27 cellular contexts compared by ENCODE assay signal in the genomic region with DNA sequence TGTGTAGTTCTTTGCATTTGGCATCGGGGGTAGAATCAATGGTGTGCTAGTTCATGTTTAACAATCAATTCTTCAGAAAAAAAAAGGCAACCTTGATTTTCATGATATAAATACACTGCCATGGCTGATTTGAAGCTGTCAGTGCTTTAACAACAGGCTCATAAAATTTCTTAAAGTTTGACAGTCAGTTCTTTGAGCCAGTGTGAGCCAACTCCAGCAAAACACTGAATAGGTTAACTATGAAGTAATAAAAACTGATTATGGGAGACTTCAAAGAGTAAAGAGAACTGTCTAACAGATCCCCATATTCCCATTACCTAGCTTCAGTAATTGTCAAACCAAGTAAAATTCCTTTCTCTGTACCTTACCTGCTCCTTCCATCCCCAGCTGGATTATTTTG.
"Had no signal": no experiment of that assay in that cellular context is flagged by ENCODE, and none has a peak within 500 bp of the region (broad histone marks: within the 10 kb centered on the region; RNA-seq: fewer than 3 reads in every experiment).

No MANE protein-coding gene starts in this region.

- H3K27ac ChIP-seq: brain microvascular endothelial cell, cardiac muscle cell, KMS-11 had no signal

- FAIRE-seq: astrocyte had no signal

- H3K36me3 Mint-ChIP-seq: activated naive CD4-positive, alpha-beta T cell treated with anti-CD3 and anti-CD28 coated beads, Interleukin-2, amount 50 U/mL, for 72 hours; WTC11 had no signal

- H3K27me3 ChIP-seq: brain microvascular endothelial cell, cardiac muscle cell, MG63 had no signal

- H3K36me3 ChIP-seq: brain microvascular endothelial cell, cardiac muscle cell, MG63 had no signal

- H3K4me3 Mint-ChIP-seq: activated CD8-positive, alpha-beta T cell treated with anti-CD3 and anti-CD28 coated beads, Interleukin-2, amount 10 ng/mL, durations not matched to agents 7 days and 5 days; activated T-cell treated with anti-CD3 and anti-CD28 coated beads, Interleukin-2, amount 50 U/mL, for 24 hours; activated T-helper 1 cell treated with anti-CD3 and anti-CD28 coated beads, Interleukin-12 subunit alpha, Interleukin-12 subunit beta, Interleukin-2, Interleukin-4 antibody, amounts not matched to agents 30 ng/mL and 10 ng/mL and 1 ng/mL, durations not matched to agents 14 hours and 24 hours and 36 hours; T-helper 1 cell treated with Interleukin-12 subunit alpha and Interleukin-12 subunit beta and Interleukin-4 antibody, amounts not matched to agents 30 μg/mL and 1 μg/mL, for 36 hours; WTC11 had no signal

- H3K27ac Mint-ChIP-seq: activated CD8-positive, alpha-beta T cell treated with anti-CD3 and anti-CD28 coated beads, Interleukin-2, amount 10 ng/mL, durations not matched to agents 7 days and 5 days; activated naive CD4-positive, alpha-beta T cell treated with anti-CD3 and anti-CD28 coated beads, Interleukin-2, amount 50 U/mL, for 72 hours; activated T-cell treated with anti-CD3 and anti-CD28 coated beads, Interleukin-2, amount 50 U/mL, for 24 hours; activated T-helper 1 cell treated with anti-CD3 and anti-CD28 coated beads, Interleukin-12 subunit alpha, Interleukin-12 subunit beta, Interleukin-2, Interleukin-4 antibody, amounts not matched to agents 30 ng/mL and 10 ng/mL and 1 ng/mL, durations not matched to agents 14 hours and 24 hours and 36 hours; T-helper 1 cell treated with Interleukin-12 subunit alpha and Interleukin-12 subunit beta and Interleukin-4 antibody, amounts not matched to agents 30 μg/mL and 1 μg/mL, for 36 hours; WTC11 had no signal

- ATAC-seq: activated CD8-positive, alpha-beta T cell treated with anti-CD3 and anti-CD28 coated beads, Interleukin-2, amount 10 ng/mL, durations not matched to agents 7 days and 5 days; activated naive CD4-positive, alpha-beta T cell treated with anti-CD3 and anti-CD28 coated beads, Interleukin-2, amount 50 U/mL, for 72 hours; PC-3; WTC11 had no signal

- H3K9me3 ChIP-seq: MG63 had no signal

- H3K9me3 Mint-ChIP-seq: activated naive CD4-positive, alpha-beta T cell treated with anti-CD3 and anti-CD28 coated beads, Interleukin-2, amount 50 U/mL, for 72 hours; activated T-helper 1 cell treated with anti-CD3 and anti-CD28 coated beads, Interleukin-12 subunit alpha, Interleukin-12 subunit beta, Interleukin-2, Interleukin-4 antibody, amounts not matched to agents 30 ng/mL and 10 ng/mL and 1 ng/mL, durations not matched to agents 14 hours and 24 hours and 36 hours; T-helper 1 cell treated with Interleukin-12 subunit alpha and Interleukin-12 subunit beta and Interleukin-4 antibody, amounts not matched to agents 30 μg/mL and 1 μg/mL, for 36 hours had no signal

- H3K4me3 ChIP-seq: cardiac muscle cell, MG63 had no signal

- H3K9ac ChIP-seq: KMS-11 had no signal

- H3K27me3 Mint-ChIP-seq: activated T-cell treated with anti-CD3 and anti-CD28 coated beads, Interleukin-2, amount 50 U/mL, for 24 hours had no signal

- H3K4me1 Mint-ChIP-seq: WTC11 had no signal

- H3K4me2 ChIP-seq: KMS-11 had no signal

- DNase-seq: activated CD4-positive, alpha-beta T cell treated with anti-CD3 and anti-CD28 coated beads for 48 hours; activated CD4-positive, alpha-beta T cell treated with anti-CD3 and anti-CD28 coated beads, Interleukin-2, amount 50 U/mL, for 4 hours; activated CD4-positive, CD25-positive, alpha-beta regulatory T cell treated with anti-CD3 and anti-CD28 coated beads, Interleukin-2, amount 50 U/mL, for 72 hours; activated CD8-positive, alpha-beta memory T cell treated with anti-CD3 and anti-CD28 coated beads, Interleukin-2, amount 50 U/mL, for 48 hours; activated CD8-positive, alpha-beta T cell treated with anti-CD3 and anti-CD28 coated beads, Interleukin-2, amount 10 ng/mL, durations not matched to agents 7 days and 5 days; activated effector memory CD4-positive, alpha-beta T cell treated with anti-CD3 and anti-CD28 coated beads, Interleukin-2, amount 50 U/mL, for 16 hours; activated naive CD4-positive, alpha-beta T cell treated with Interleukin-2 at 50 U/mL for 16 hours; activated T-cell treated with anti-CD3 and anti-CD28 coated beads, Interleukin-2, amount 50 U/mL, for 24 hours; amygdala; brain microvascular endothelial cell; MG63; MV-4-11; NCI-H1092 treated with DMSO at 0.1 percent for 48 hours; NCI-H1417 treated with DMSO at 0.1 percent for 48 hours; NCI-H1694 treated with DMSO at 0.1 percent for 48 hours; NCI-H2029 treated with DMSO at 0.1 percent for 48 hours; NCI-H345; NCI-H510A treated with DMSO at 0.1 percent for 48 hours; PC-3; SHP77 treated with DMSO at 0.1 percent for 48 hours had no signal
